In the genomic region with DNA sequence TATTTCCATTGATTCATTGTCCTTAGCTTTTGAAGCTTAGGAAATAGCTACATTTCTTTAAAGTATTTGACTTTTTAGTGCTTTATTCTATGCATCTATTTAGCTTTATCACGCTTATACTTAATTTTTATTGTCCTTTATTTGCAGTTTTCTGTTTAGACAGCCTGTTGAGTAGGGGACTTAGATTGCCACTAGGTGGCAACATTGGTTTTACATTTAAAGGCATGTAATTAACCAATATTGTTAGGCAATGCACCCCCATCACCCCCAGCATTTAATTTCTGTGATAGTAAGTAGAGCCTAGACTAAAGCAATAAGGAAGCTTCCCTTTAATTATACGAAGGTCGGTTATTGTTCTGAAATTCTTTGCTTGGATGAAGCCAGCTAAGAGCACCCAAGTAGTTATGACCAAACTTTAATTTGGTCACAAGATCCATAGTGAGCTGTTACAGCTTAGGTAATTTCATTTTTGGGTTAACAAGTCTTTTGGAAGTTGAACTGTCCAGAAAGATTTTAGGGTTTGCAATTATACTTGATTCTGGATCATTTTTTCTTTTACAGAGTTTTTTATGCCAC, we compare ENCODE assay signal across 8 cellular contexts. TPM values are rescaled to one million over a fixed set of nuclear protein-coding genes. Genes with fewer than 3 reads are reported as not detected.
DNase-seq lines count a peak whose midpoint lies in the region; ATAC-seq and TF ChIP-seq lines count a peak whose summit lies in the region.

No MANE protein-coding gene starts in this region.

- H3K36me3 ChIP-seq in thyroid gland, result no peaks in the 10 kb centered on the region

- intact Hi-C loops in thyroid gland (cut with DNase I), result loop anchor here (5.0 kb wide), 1 partner anchor 186 kb away; no protein-coding TSS in a partner anchor

- H3K27ac ChIP-seq in thyroid gland, result no peak overlapping the region

- TF ChIP-seq POLR2A in thyroid gland (IDR thresholded peaks at IDR 0.05), result no peak

- 53 to 59% methylated on average over 3 of the region's 3 CpGs for WGBS in thyroid gland, 2 donors

- no peak for ATAC-seq in GM19452 (IDR thresholded peaks at IDR 0.05; ENCODE audit: unreplicated experiment)

- no peaks in the 10 kb centered on the region for H3K27me3 ChIP-seq in thyroid gland

- no peaks in the 10 kb centered on the region for H3K9me3 ChIP-seq in thyroid gland

- no peak overlapping the region for H3K4me3 ChIP-seq in thyroid gland (replicated peaks in 1 of 3)

- DNase-seq in NCI-H1417 (lab: John Stamatoyannopoulos, UW), result peak; percentile 0 to 38 (median 5)
- DNase-seq in NCI-H1417 treated with DMSO at 0.1 percent for 48 hours (lab: John Stamatoyannopoulos, UW), result no peak
- peak; percentile 7 for DNase-seq in NCI-H146 treated with DMSO at 0.1 percent for 48 hours (lab: John Stamatoyannopoulos, UW; ENCODE audit: unreplicated experiment)
- peak; percentile 56 for DNase-seq in amniotic epithelial cell (ENCODE audit: low read depth)
- DNase-seq in iPS-NIHi11 (ENCODE audit: low spot score), result peak; percentile 46
- DNase-seq in thyroid gland, result no peak
- DNase-seq in stimulated activated CD4-positive, alpha-beta T cell treated with anti-CD3 and anti-CD28 coated beads, Interleukin-4, amount 100 ng/mL, for 1 hour, result no peak

- no peaks in the 10 kb centered on the region for H3K4me1 ChIP-seq in thyroid gland

- peak in 5 of 6 experiments; percentile 27 to 78 (median 70) for TF ChIP-seq CTCF in thyroid gland (IDR thresholded peaks at IDR 0.05)

RNA-seq across cellular contexts. Expression of a gene that starts 36.5 kb away (rescaled TPM):
- total RNA-seq in thyroid gland, result 10 to 100 TPM; 10.8 to 14.0 (median 11.8) TPM

Comparison
In these comparisons a context has a peak if more than half of its experiments do, and no peak if none do; other contexts are left out.
1. DNase-seq: peak in NCI-H1417 (3 of 3), NCI-H146 treated with DMSO at 0.1 percent for 48 hours (single experiment), amniotic epithelial cell (single experiment) and iPS-NIHi11 (single experiment); none in NCI-H1417 treated with DMSO at 0.1 percent for 48 hours (single experiment), thyroid gland (0 of 2) and stimulated activated CD4-positive, alpha-beta T cell treated with anti-CD3 and anti-CD28 coated beads, Interleukin-4, amount 100 ng/mL, for 1 hour (single experiment).